Comparison of ENCODE assay signal across 14 cellular contexts in genomic region chr13:88648598-88649373, GRCh38.
"Had no signal": no experiment of that assay in that cellular context is flagged by ENCODE, and none has a peak within 500 bp of the region (broad histone marks: within the 10 kb centered on the region; RNA-seq: fewer than 3 reads in every experiment).

No MANE protein-coding gene starts in this region.

- H3K27ac Mint-ChIP-seq: activated B cell treated with CpG ODN at 0.5 μM for 24 hours; activated CD4-positive, alpha-beta T cell treated with anti-CD3 and anti-CD28 coated beads, Interleukin-2, amount 10 ng/mL, durations not matched to agents 24 days and 14 days; activated naive CD4-positive, alpha-beta T cell treated with anti-CD3 and anti-CD28 coated beads, Interleukin-2, amount 10 ng/mL, durations not matched to agents 7 days and 5 days; activated T-helper 17 cell treated with anti-CD3 and anti-CD28 coated beads, Interleukin-2, amount 50 U/mL, for 72 hours; stimulated activated memory B cell treated with anti-CD40 and anti-IgM and Interleukin-4, amounts not matched to agents 10 μg/mL and 1 μg/mL and 100 μg/mL, for 72 hours had no signal

- H3K36me3 Mint-ChIP-seq: activated naive CD4-positive, alpha-beta T cell treated with anti-CD3 and anti-CD28 coated beads, Interleukin-2, amount 10 ng/mL, durations not matched to agents 7 days and 5 days; stimulated activated memory B cell treated with anti-CD40 and anti-IgM and Interleukin-4, amounts not matched to agents 10 μg/mL and 1 μg/mL and 100 μg/mL, for 72 hours had no signal

- DNase-seq: activated B cell treated with CpG ODN at 0.5 μM for 24 hours; activated CD4-positive, alpha-beta T cell treated with anti-CD3 and anti-CD28 coated beads, Interleukin-2, amount 10 ng/mL, durations not matched to agents 24 days and 14 days; activated naive CD4-positive, alpha-beta T cell treated with anti-CD3 and anti-CD28 coated beads, Interleukin-2, amount 10 ng/mL, durations not matched to agents 7 days and 5 days; activated T-cell treated with anti-CD3 and anti-CD28 coated beads for 4 hours; glutamatergic neuron; midbrain; right cardiac atrium; stimulated activated CD4-positive, alpha-beta T cell treated with anti-CD3 and anti-CD28 coated beads, Interleukin-1b, Interleukin-23, amount 100 ng/mL, for 48 hours; transverse colon had no signal

- ATAC-seq: activated T-helper 17 cell treated with anti-CD3 and anti-CD28 coated beads, Interleukin-2, amount 50 U/mL, for 72 hours; right cardiac atrium; stimulated activated memory B cell treated with anti-CD40 and anti-IgM and Interleukin-4, amounts not matched to agents 10 μg/mL and 1 μg/mL and 100 μg/mL, for 72 hours had no signal

- H3K4me3 ChIP-seq: cardiac muscle cell, esophagus muscularis mucosa, lung, transverse colon had no signal

- H3K4me3 Mint-ChIP-seq: activated B cell treated with CpG ODN at 0.5 μM for 24 hours; activated CD4-positive, alpha-beta T cell treated with anti-CD3 and anti-CD28 coated beads, Interleukin-2, amount 10 ng/mL, durations not matched to agents 24 days and 14 days; activated naive CD4-positive, alpha-beta T cell treated with anti-CD3 and anti-CD28 coated beads, Interleukin-2, amount 10 ng/mL, durations not matched to agents 7 days and 5 days; activated T-helper 17 cell treated with anti-CD3 and anti-CD28 coated beads, Interleukin-2, amount 50 U/mL, for 72 hours; stimulated activated memory B cell treated with anti-CD40 and anti-IgM and Interleukin-4, amounts not matched to agents 10 μg/mL and 1 μg/mL and 100 μg/mL, for 72 hours had no signal

- H3K27me3 Mint-ChIP-seq: activated B cell treated with CpG ODN at 0.5 μM for 24 hours; activated CD4-positive, alpha-beta T cell treated with anti-CD3 and anti-CD28 coated beads, Interleukin-2, amount 10 ng/mL, durations not matched to agents 24 days and 14 days; activated naive CD4-positive, alpha-beta T cell treated with anti-CD3 and anti-CD28 coated beads, Interleukin-2, amount 10 ng/mL, durations not matched to agents 7 days and 5 days; activated T-helper 17 cell treated with anti-CD3 and anti-CD28 coated beads, Interleukin-2, amount 50 U/mL, for 72 hours; stimulated activated memory B cell treated with anti-CD40 and anti-IgM and Interleukin-4, amounts not matched to agents 10 μg/mL and 1 μg/mL and 100 μg/mL, for 72 hours had no signal

- H3K9me3 Mint-ChIP-seq: stimulated activated memory B cell treated with anti-CD40 and anti-IgM and Interleukin-4, amounts not matched to agents 10 μg/mL and 1 μg/mL and 100 μg/mL, for 72 hours had no signal

- H3K4me1 Mint-ChIP-seq: activated CD4-positive, alpha-beta T cell treated with anti-CD3 and anti-CD28 coated beads, Interleukin-2, amount 10 ng/mL, durations not matched to agents 24 days and 14 days; activated T-helper 17 cell treated with anti-CD3 and anti-CD28 coated beads, Interleukin-2, amount 50 U/mL, for 72 hours; stimulated activated memory B cell treated with anti-CD40 and anti-IgM and Interleukin-4, amounts not matched to agents 10 μg/mL and 1 μg/mL and 100 μg/mL, for 72 hours had no signal
